Comparison of ENCODE assay signal across 2 cellular contexts in the genomic region with DNA sequence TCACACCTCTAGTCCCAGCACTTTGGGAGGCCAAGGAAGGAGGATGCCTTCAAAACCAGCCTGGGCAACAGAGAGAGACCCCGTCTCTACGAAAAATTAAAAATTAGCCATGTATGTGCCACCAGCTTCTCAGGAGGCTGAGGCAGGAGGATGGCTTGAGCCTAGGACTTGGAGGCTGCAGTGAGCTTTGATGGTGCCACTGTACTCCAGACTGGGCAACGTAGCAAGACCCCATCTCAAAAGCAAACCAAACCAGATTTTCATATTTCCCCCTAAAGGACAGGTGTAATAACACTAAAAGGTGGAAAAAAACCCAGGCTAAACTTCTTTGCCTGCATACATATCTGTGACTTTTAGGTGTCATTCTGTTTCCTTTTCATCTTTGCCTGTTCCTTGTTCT.
TF ChIP-seq lines count a peak whose summit lies in the region.

No MANE protein-coding gene starts in this region.

TF ChIP-seq in HepG2, 621 proteins besides CTCF, POLR2A, EP300 and RAD21:
- TF ChIP-seq SNAPC5 (CRISPR knock-in tag; IDR thresholded peaks at IDR 0.05; ENCODE audit: borderline replicate concordance) = no peak
- TF ChIP-seq ZNF121 (CRISPR knock-in tag; IDR thresholded peaks at IDR 0.05) = peak; percentile 92
- TF ChIP-seq, protein P1, sequence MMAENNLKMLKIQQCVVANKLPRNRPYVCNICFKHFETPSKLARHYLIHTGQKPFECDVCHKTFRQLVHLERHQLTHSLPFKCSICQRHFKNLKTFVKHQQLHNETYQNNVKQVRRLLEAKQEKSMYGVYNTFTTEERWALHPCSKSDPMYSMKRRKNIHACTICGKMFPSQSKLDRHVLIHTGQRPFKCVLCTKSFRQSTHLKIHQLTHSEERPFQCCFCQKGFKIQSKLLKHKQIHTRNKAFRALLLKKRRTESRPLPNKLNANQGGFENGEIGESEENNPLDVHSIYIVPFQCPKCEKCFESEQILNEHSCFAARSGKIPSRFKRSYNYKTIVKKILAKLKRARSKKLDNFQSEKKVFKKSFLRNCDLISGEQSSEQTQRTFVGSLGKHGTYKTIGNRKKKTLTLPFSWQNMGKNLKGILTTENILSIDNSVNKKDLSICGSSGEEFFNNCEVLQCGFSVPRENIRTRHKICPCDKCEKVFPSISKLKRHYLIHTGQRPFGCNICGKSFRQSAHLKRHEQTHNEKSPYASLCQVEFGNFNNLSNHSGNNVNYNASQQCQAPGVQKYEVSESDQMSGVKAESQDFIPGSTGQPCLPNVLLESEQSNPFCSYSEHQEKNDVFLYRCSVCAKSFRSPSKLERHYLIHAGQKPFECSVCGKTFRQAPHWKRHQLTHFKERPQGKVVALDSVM (CRISPR knock-in tag; IDR thresholded peaks at IDR 0.05) = peak; percentile 72
- no peak for TF ChIP-seq ZMAT5 (CRISPR knock-in tag; IDR thresholded peaks at IDR 0.05; ENCODE audit: borderline replicate concordance, low read depth)
- TF ChIP-seq KDM5B (CRISPR knock-in tag; IDR thresholded peaks at IDR 0.05; ENCODE audit: borderline replicate concordance) = no peak
- TF ChIP-seq ZNF713 (CRISPR knock-in tag; IDR thresholded peaks at IDR 0.05) = no peak

TF ChIP-seq in K562, 482 proteins besides CTCF, POLR2A, EP300 and RAD21:
- TF ChIP-seq SIN3B (IDR thresholded peaks at IDR 0.05; ENCODE audit: low read depth) (no peak), BCOR (IDR thresholded peaks at IDR 0.05) (peak; percentile 77), KDM1A (IDR thresholded peaks at IDR 0.05) (peak in 1 of 2 experiments; percentile 25; a peak in 1 of 4 replicates), ZNF121 (CRISPR knock-in tag; conservative IDR thresholded peaks at IDR 0.05) (peak; percentile 99), RBM25 (IDR thresholded peaks at IDR 0.05; ENCODE audit: low read depth, low read length, severe bottlenecking) (peak; percentile 82), CBX3 (IDR thresholded peaks at IDR 0.05; ENCODE audit: borderline replicate concordance in 1 of 2, low read length in 2 of 2) (peak in 1 of 2 experiments; percentile 41; a peak in 1 of 3 replicates), NFE2 (IDR thresholded peaks at IDR 0.05; ENCODE audit: low read depth) (no peak)
